27 cellular contexts compared by ENCODE assay signal in the genomic region with DNA sequence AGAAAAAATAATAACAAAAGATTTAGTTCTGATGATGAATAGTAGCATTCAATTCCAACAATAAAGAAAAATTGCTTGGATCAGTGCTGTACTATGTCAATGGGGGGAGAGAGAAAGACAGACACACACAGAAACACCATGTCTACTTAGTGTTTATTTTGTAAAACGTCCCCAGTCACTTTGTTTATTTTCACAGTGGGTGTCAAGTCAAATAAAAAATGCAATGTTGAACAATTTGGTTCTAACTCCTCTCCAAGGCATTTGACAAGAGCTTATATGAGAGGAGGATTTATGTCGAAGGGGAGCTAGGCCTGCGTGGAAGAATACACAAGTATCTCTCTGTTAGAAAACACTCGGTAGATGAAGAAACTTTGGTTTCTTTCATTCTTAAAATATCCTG.
DNase-seq lines count a peak whose midpoint lies in the region; ATAC-seq and TF ChIP-seq lines count a peak whose summit lies in the region.
"Had no signal": no experiment of that assay in that cellular context is flagged by ENCODE, and none has a peak within 500 bp of the region (broad histone marks: within the 10 kb centered on the region; RNA-seq: fewer than 3 reads in every experiment).

No MANE protein-coding gene starts in this region.

- H3K9me3 Mint-ChIP-seq in CD4-positive, alpha-beta T cell = no peaks in the 10 kb centered on the region
- H3K9me3 Mint-ChIP-seq: stimulated activated memory B cell treated with anti-CD40 and anti-IgM and Interleukin-4, amounts not matched to agents 10 μg/mL and 1 μg/mL and 100 μg/mL, for 72 hours had no signal

- no peak for ATAC-seq in CD4-positive, alpha-beta T cell (ENCODE audit: poor library complexity)
- ATAC-seq: gastroesophageal sphincter; stimulated activated memory B cell treated with anti-CD40 and anti-IgM and Interleukin-4, amounts not matched to agents 10 μg/mL and 1 μg/mL and 100 μg/mL, for 72 hours; upper lobe of right lung had no signal

- no peak overlapping the region for H3K27ac ChIP-seq in CD4-positive, alpha-beta T cell (ENCODE audit: low read depth, low read length)
- no peak overlapping the region for H3K27ac ChIP-seq in effector memory CD4-positive, alpha-beta T cell (ENCODE audit: insufficient read depth, low read length, poor library complexity, severe bottlenecking)
- H3K27ac ChIP-seq: gastroesophageal sphincter, hepatocyte, prostate gland, upper lobe of right lung had no signal

- H3K4me1 Mint-ChIP-seq in CD4-positive, alpha-beta T cell (ENCODE audit: low read depth) = peaks cover 66% of the 10 kb centered on the region
- H3K4me1 Mint-ChIP-seq: CD14-positive monocyte; stimulated activated memory B cell treated with anti-CD40 and anti-IgM and Interleukin-4, amounts not matched to agents 10 μg/mL and 1 μg/mL and 100 μg/mL, for 72 hours had no signal

- peak overlapping the region; percentile 56 for H3K27ac Mint-ChIP-seq in CD4-positive, alpha-beta T cell
- H3K27ac Mint-ChIP-seq: CD14-positive monocyte; dendritic cell treated with granulocyte-macrophage colony-stimulating factor and Interleukin-4, amounts not matched to agents 40 ng/mL and 50 ng/mL, for 4 days; IgD-negative memory B cell; stimulated activated memory B cell treated with anti-CD40 and anti-IgM and Interleukin-4, amounts not matched to agents 10 μg/mL and 1 μg/mL and 100 μg/mL, for 72 hours had no signal

- no peaks in the 10 kb centered on the region for H3K27me3 ChIP-seq in CD4-positive, alpha-beta T cell (ENCODE audit: control insufficient read depth, insufficient read depth, low read length)
- H3K27me3 ChIP-seq in effector memory CD4-positive, alpha-beta T cell (replicated peaks; ENCODE audit: control insufficient read depth, insufficient read depth, low read length, poor library complexity, severe bottlenecking) = no peaks in the 10 kb centered on the region
- H3K27me3 ChIP-seq: gastroesophageal sphincter, hepatocyte, upper lobe of right lung had no signal

- CTCF ChIA-PET in CD4-positive, alpha-beta T cell (lab: Charles Lee) = no interaction called here

- peaks cover 4% of the 10 kb centered on the region for H3K9me3 ChIP-seq in CD4-positive, alpha-beta T cell (ENCODE audit: control insufficient read depth, low read length)
- H3K9me3 ChIP-seq in effector memory CD4-positive, alpha-beta T cell (ENCODE audit: control insufficient read depth, low read length) = peaks cover 5% of the 10 kb centered on the region
- H3K9me3 ChIP-seq: gastroesophageal sphincter, prostate gland, upper lobe of right lung had no signal

- H3K4me1 ChIP-seq in effector memory CD4-positive, alpha-beta T cell (ENCODE audit: control insufficient read depth, insufficient read depth, low read length, poor library complexity, severe bottlenecking) = peaks cover 7% of the 10 kb centered on the region
- H3K4me1 ChIP-seq: prostate gland, upper lobe of right lung had no signal

- H3K27me3 Mint-ChIP-seq in CD4-positive, alpha-beta T cell = no peaks in the 10 kb centered on the region
- H3K27me3 Mint-ChIP-seq: dendritic cell treated with granulocyte-macrophage colony-stimulating factor and Interleukin-4, amounts not matched to agents 40 ng/mL and 50 ng/mL, for 4 days; IgD-negative memory B cell; stimulated activated memory B cell treated with anti-CD40 and anti-IgM and Interleukin-4, amounts not matched to agents 10 μg/mL and 1 μg/mL and 100 μg/mL, for 72 hours had no signal

- intact Hi-C loops in CD4-positive, alpha-beta T cell (cut with DNase I, micrococcal nuclease) = no loop called here

- no peak overlapping the region for H3K4me3 ChIP-seq in effector memory CD4-positive, alpha-beta T cell (ENCODE audit: insufficient read depth, low read depth, low read length, poor library complexity, severe bottlenecking)
- H3K4me3 ChIP-seq: gastroesophageal sphincter, hepatocyte, prostate gland, upper lobe of right lung had no signal

- POLR2A ChIA-PET in CD4-positive, alpha-beta T cell (lab: Charles Lee) = interaction anchor here (0.6 kb wide), 1 partner anchor 18 kb away, joined by 4 read pairs; no protein-coding TSS in a partner anchor

- no peak for DNase-seq in CD4-positive, alpha-beta T cell
- peak; percentile 33 for DNase-seq in COR-L47 (lab: John Stamatoyannopoulos, UW)
- DNase-seq in NCI-H748 (lab: John Stamatoyannopoulos, UW; ENCODE audit: unreplicated experiment) = peak; percentile 57
- DNase-seq in brain pericyte (ENCODE audit: low read depth, low spot score) = peak; percentile 12
- no peak for DNase-seq in NAMALWA (ENCODE audit: low spot score)
- DNase-seq in NCI-H2171 (lab: John Stamatoyannopoulos, UW) = no peak
- DNase-seq in effector memory CD4-positive, alpha-beta T cell = no peak
- DNase-seq: activated CD4-positive, alpha-beta T cell treated with anti-CD3 and anti-CD28 coated beads for 48 hours; activated naive CD4-positive, alpha-beta T cell treated with anti-CD3 and anti-CD28 coated beads, Interleukin-2, amount 50 U/mL, for 16 hours; activated T-cell treated with anti-CD3 and anti-CD28 coated beads, Interleukin-2, amount 50 U/mL, for 48 hours; aorta; central memory CD4-positive, alpha-beta T cell; GOT3; mammary epithelial cell; NCI-H1105; NCI-H446 treated with DMSO at 0.1 percent for 48 hours; Right ventricle myocardium superior; stimulated activated CD4-positive, alpha-beta T cell treated with anti-CD3 and anti-CD28 coated beads, Interleukin-4, amount 100 ng/mL, for 4 hours; T-helper 2 cell; upper lobe of right lung had no signal

- no peak for TF ChIP-seq CTCF in CD4-positive, alpha-beta T cell (IDR thresholded peaks at IDR 0.05)

- H3K36me3 ChIP-seq in effector memory CD4-positive, alpha-beta T cell (ENCODE audit: control insufficient read depth, insufficient read depth, low read length) = peaks cover 9% of the 10 kb centered on the region
- H3K36me3 ChIP-seq: gastroesophageal sphincter, prostate gland, upper lobe of right lung had no signal

- H3K36me3 Mint-ChIP-seq in CD4-positive, alpha-beta T cell (ENCODE audit: low read depth) = peaks cover 57% of the 10 kb centered on the region
- H3K36me3 Mint-ChIP-seq: CD14-positive monocyte; stimulated activated memory B cell treated with anti-CD40 and anti-IgM and Interleukin-4, amounts not matched to agents 10 μg/mL and 1 μg/mL and 100 μg/mL, for 72 hours had no signal

- H3K4me3 Mint-ChIP-seq in CD4-positive, alpha-beta T cell = no peak overlapping the region
- H3K4me3 Mint-ChIP-seq: CD14-positive monocyte; dendritic cell treated with granulocyte-macrophage colony-stimulating factor and Interleukin-4, amounts not matched to agents 40 ng/mL and 50 ng/mL, for 4 days; IgD-negative memory B cell; stimulated activated memory B cell treated with anti-CD40 and anti-IgM and Interleukin-4, amounts not matched to agents 10 μg/mL and 1 μg/mL and 100 μg/mL, for 72 hours had no signal

Comparison
In these comparisons a context has a peak if more than half of its experiments do, and no peak if none do; other contexts are left out.
1. DNase-seq: peak in COR-L47 (single experiment), NCI-H748 (single experiment) and brain pericyte (single experiment); none in CD4-positive, alpha-beta T cell (0 of 10), NAMALWA (single experiment), NCI-H2171 (single experiment) and effector memory CD4-positive, alpha-beta T cell (0 of 3).